Comparison of ENCODE assay signal across 8 cellular contexts in genomic region chr22:37428649-37429586, GRCh38. TPM values are rescaled to one million over a fixed set of nuclear protein-coding genes. Genes with fewer than 3 reads are reported as not detected.
DNase-seq lines count a peak whose midpoint lies in the region; ATAC-seq and TF ChIP-seq lines count a peak whose summit lies in the region.

No MANE protein-coding gene starts in this region.

- no peak for ATAC-seq in HG03520 (IDR thresholded peaks at IDR 0.05; ENCODE audit: unreplicated experiment)

- H3K27ac ChIP-seq in right atrium auricular region = no peak overlapping the region

- DNase-seq in A172 (ENCODE audit: low spot score) = peak; percentile 13
- DNase-seq in GM13977 (ENCODE audit: low spot score) = peak; percentile 85
- DNase-seq in RKO (ENCODE audit: low spot score) = peak; percentile 53
- DNase-seq in activated naive CD4-positive, alpha-beta T cell (lab: John Stamatoyannopoulos, UW) = peak in 3 of 4 experiments; percentile 20 to 42 (median 33)
- DNase-seq in right atrium auricular region (ENCODE audit: low spot score) = no peak
- peak; percentile 68 to 69 for DNase-seq in stimulated activated CD4-positive, alpha-beta T cell treated with anti-CD3 and anti-CD28 coated beads, Interleukin-2, amount 100 ng/mL, for 24 hours
- DNase-seq in NCI-H2081 treated with DMSO at 0.1 percent for 48 hours (lab: John Stamatoyannopoulos, UW) = no peak

- H3K4me3 ChIP-seq in right atrium auricular region = no peak overlapping the region

- peaks cover 22 to 30% of the 10 kb centered on the region in 2 donors for H3K27me3 ChIP-seq in right atrium auricular region

- TF ChIP-seq CTCF in GM13977 (IDR thresholded peaks at IDR 0.05; ENCODE audit: extremely low read depth, insufficient read depth, missing control alignments) (peak; percentile 72), right atrium auricular region (IDR thresholded peaks at IDR 0.05) (peak; percentile 33 to 72)

- peaks cover 0 to 6% of the 10 kb centered on the region in 2 donors for H3K9me3 ChIP-seq in right atrium auricular region

- no peaks in the 10 kb centered on the region for H3K36me3 ChIP-seq in right atrium auricular region

- peaks cover 0 to 17% of the 10 kb centered on the region in 2 donors for H3K4me1 ChIP-seq in right atrium auricular region

- in situ Hi-C loops in GM13977 (cut with MboI; ENCODE audit: low pct_unique_long_range_greater_than_20kb, low sequenced_read_pairs, unreplicated experiment) = no loop called here

RNA-seq across cellular contexts. Expression of gene ELFN2, which starts 1.6 kb away (rescaled TPM):
- total RNA-seq in A172 (2014; rRNA removed; shearing (Covaris generic)) = 0.93 and 1.1 TPM in 2 replicates
- total RNA-seq in right atrium auricular region = not detected

RNA-seq across cellular contexts. Expression of gene MFNG, which starts 57.3 kb away (rescaled TPM):
- total RNA-seq in A172 (2014; rRNA removed; shearing (Covaris generic)) = 0.86 and 0.95 TPM in 2 replicates
- total RNA-seq in right atrium auricular region = 10 to 100 TPM in 1 of 2 donors, 1 to 10 TPM in 1; 9.9 to 19.5 TPM

Comparison
In these comparisons a context has a peak if more than half of its experiments do, and no peak if none do; other contexts are left out.
1. DNase-seq: peak in A172 (single experiment), GM13977 (single experiment), RKO (single experiment), activated naive CD4-positive, alpha-beta T cell (3 of 4) and stimulated activated CD4-positive, alpha-beta T cell treated with anti-CD3 and anti-CD28 coated beads, Interleukin-2, amount 100 ng/mL, for 24 hours (2 of 2); none in right atrium auricular region (single experiment) and NCI-H2081 treated with DMSO at 0.1 percent for 48 hours (single experiment).